In genomic region chr3:128390867-128391266, GRCh38 we compare ENCODE assay signal across 21 cellular contexts.
"Had no signal": no experiment of that assay in that cellular context is flagged by ENCODE, and none has a peak within 500 bp of the region (broad histone marks: within the 10 kb centered on the region; RNA-seq: fewer than 3 reads in every experiment).

No MANE protein-coding gene starts in this region.

- H3K27ac ChIP-seq: left lung, neutrophil, pancreas, sigmoid colon, spleen, thyroid gland had no signal

- DNase-seq: activated CD4-positive, alpha-beta T cell treated with anti-CD3 and anti-CD28 coated beads, Interleukin-2, amount 10 ng/mL, durations not matched to agents 7 days and 5 days; activated CD8-positive, alpha-beta T cell treated with anti-CD3 and anti-CD28 coated beads, Interleukin-2, amount 10 ng/mL, durations not matched to agents 7 days and 5 days; activated naive CD4-positive, alpha-beta T cell treated with Interleukin-2 at 50 U/mL for 16 hours; activated T-cell treated with anti-CD3 and anti-CD28 coated beads, Interleukin-2, amount 50 U/mL, for 24 hours; central memory CD4-positive, alpha-beta T cell; kidney; mucosa of descending colon; naive thymus-derived CD4-positive, alpha-beta T cell; pancreas; sigmoid colon; spleen; stimulated activated CD4-positive, alpha-beta T cell treated with anti-CD3 and anti-CD28 coated beads, Interleukin-4, amount 100 ng/mL, for 4 hours; T-helper 1 cell; T1000; thyroid gland had no signal

- H3K27ac Mint-ChIP-seq: activated CD4-positive, alpha-beta T cell treated with anti-CD3 and anti-CD28 coated beads, Interleukin-2, amount 10 ng/mL, durations not matched to agents 7 days and 5 days; activated CD8-positive, alpha-beta T cell treated with anti-CD3 and anti-CD28 coated beads, Interleukin-2, amount 10 ng/mL, durations not matched to agents 7 days and 5 days; activated T-cell treated with anti-CD3 and anti-CD28 coated beads, Interleukin-2, amount 50 U/mL, for 24 hours; activated T-helper 2 cell treated with anti-CD3 and anti-CD28 coated beads, Interferon-gamma antibody, Interleukin-2, Interleukin-4, amounts not matched to agents 10 μg/mL and 5 μg/mL and 100 μg/mL, durations not matched to agents 14 hours and 24 hours and 36 hours; naive thymus-derived CD4-positive, alpha-beta T cell; stimulated activated memory B cell treated with anti-CD40 and anti-IgM and Interleukin-4, amounts not matched to agents 10 μg/mL and 1 μg/mL and 100 μg/mL, for 72 hours had no signal

- H3K9me3 Mint-ChIP-seq: activated CD4-positive, alpha-beta T cell treated with anti-CD3 and anti-CD28 coated beads, Interleukin-2, amount 10 ng/mL, durations not matched to agents 7 days and 5 days; activated T-cell treated with anti-CD3 and anti-CD28 coated beads, Interleukin-2, amount 50 U/mL, for 24 hours; activated T-helper 2 cell treated with anti-CD3 and anti-CD28 coated beads, Interferon-gamma antibody, Interleukin-2, Interleukin-4, amounts not matched to agents 10 μg/mL and 5 μg/mL and 100 μg/mL, durations not matched to agents 14 hours and 24 hours and 36 hours; brain; naive thymus-derived CD4-positive, alpha-beta T cell; stimulated activated memory B cell treated with anti-CD40 and anti-IgM and Interleukin-4, amounts not matched to agents 10 μg/mL and 1 μg/mL and 100 μg/mL, for 72 hours had no signal

- H3K36me3 Mint-ChIP-seq: brain had no signal

- H3K27me3 Mint-ChIP-seq: activated CD4-positive, alpha-beta T cell treated with anti-CD3 and anti-CD28 coated beads, Interleukin-2, amount 10 ng/mL, durations not matched to agents 7 days and 5 days; activated T-cell treated with anti-CD3 and anti-CD28 coated beads, Interleukin-2, amount 50 U/mL, for 24 hours; brain; naive thymus-derived CD4-positive, alpha-beta T cell; stimulated activated memory B cell treated with anti-CD40 and anti-IgM and Interleukin-4, amounts not matched to agents 10 μg/mL and 1 μg/mL and 100 μg/mL, for 72 hours had no signal

- H3K4me3 Mint-ChIP-seq: activated CD4-positive, alpha-beta T cell treated with anti-CD3 and anti-CD28 coated beads, Interleukin-2, amount 10 ng/mL, durations not matched to agents 7 days and 5 days; activated CD8-positive, alpha-beta T cell treated with anti-CD3 and anti-CD28 coated beads, Interleukin-2, amount 10 ng/mL, durations not matched to agents 7 days and 5 days; activated T-cell treated with anti-CD3 and anti-CD28 coated beads, Interleukin-2, amount 50 U/mL, for 24 hours; brain; naive thymus-derived CD4-positive, alpha-beta T cell; stimulated activated memory B cell treated with anti-CD40 and anti-IgM and Interleukin-4, amounts not matched to agents 10 μg/mL and 1 μg/mL and 100 μg/mL, for 72 hours had no signal

- ATAC-seq: activated CD4-positive, CD25-positive, alpha-beta regulatory T cell treated with anti-CD3 and anti-CD28 coated beads, Interleukin-2, amount 50 U/mL, for 24 hours; activated CD8-positive, alpha-beta T cell treated with anti-CD3 and anti-CD28 coated beads, Interleukin-2, amount 10 ng/mL, durations not matched to agents 7 days and 5 days; left lung; mucosa of descending colon; naive thymus-derived CD4-positive, alpha-beta T cell; pancreas; stimulated activated memory B cell treated with anti-CD40 and anti-IgM and Interleukin-4, amounts not matched to agents 10 μg/mL and 1 μg/mL and 100 μg/mL, for 72 hours had no signal

- H3K4me3 ChIP-seq: left lung, mucosa of descending colon, pancreas, sigmoid colon, spleen, thyroid gland had no signal

- H3K4me1 Mint-ChIP-seq: activated CD4-positive, alpha-beta T cell treated with anti-CD3 and anti-CD28 coated beads, Interleukin-2, amount 10 ng/mL, durations not matched to agents 7 days and 5 days had no signal
